27 cellular contexts compared by ENCODE assay signal in genomic region chr14:22438742-22439141, GRCh38.
DNase-seq lines count a peak whose midpoint lies in the region; TF ChIP-seq lines count a peak whose summit lies in the region.
"Had no signal": no experiment of that assay in that cellular context is flagged by ENCODE, and none has a peak within 500 bp of the region (broad histone marks: within the 10 kb centered on the region; RNA-seq: fewer than 3 reads in every experiment).

No MANE protein-coding gene starts in this region.

- no peak overlapping the region for H3K4me3 ChIP-seq in H7 (ENCODE audit: insufficient read depth, low read depth, low read length)
- H3K4me3 ChIP-seq: esophagus squamous epithelium, GM23248, heart left ventricle, right lobe of liver, thoracic aorta had no signal

- TF ChIP-seq RAD21 in Ishikawa (IDR thresholded peaks at IDR 0.05; ENCODE audit: low read depth) = no peak

- H3K36me3 ChIP-seq in H7 (replicated peaks; ENCODE audit: control insufficient read depth, insufficient read depth, low read length) = no peaks in the 10 kb centered on the region
- H3K36me3 ChIP-seq: esophagus squamous epithelium, heart left ventricle, right lobe of liver, thoracic aorta had no signal

- DNase-seq in DMS 273 (lab: John Stamatoyannopoulos, UW; ENCODE audit: unreplicated experiment) = peak; percentile 8
- no peak for DNase-seq in DMS 273 treated with DMSO at 0.1 percent for 48 hours (lab: John Stamatoyannopoulos, UW)
- peak; percentile 88 for DNase-seq in NCI-H2107 treated with DMSO at 0.1 percent for 48 hours (lab: John Stamatoyannopoulos, UW; ENCODE audit: unreplicated experiment)
- DNase-seq in NCI-H748 treated with DMSO at 0.1 percent for 48 hours (lab: John Stamatoyannopoulos, UW) = peak; percentile 67
- no peak for DNase-seq in H7
- no peak for DNase-seq in anterior cingulate cortex (lab: John Stamatoyannopoulos, UW)
- DNase-seq in AG08396 (ENCODE audit: low spot score) = no peak
- DNase-seq: activated CD4-positive, alpha-beta T cell treated with anti-CD3 and anti-CD28 coated beads for 4 hours; activated CD8-positive, alpha-beta memory T cell treated with anti-CD3 and anti-CD28 coated beads for 24 hours; activated T-cell treated with anti-CD3 and anti-CD28 coated beads for 4 hours; amniotic stem cell; Caco-2; EL; esophagus squamous epithelium; foreskin keratinocyte; GM23248; heart left ventricle; kidney; naive B cell; NCI-H1694 treated with DMSO at 0.1 percent for 48 hours; NCI-H446 treated with DMSO at 0.1 percent for 48 hours; right lobe of liver; SHP77 treated with DMSO at 0.1 percent for 48 hours; stimulated activated CD8-positive, alpha-beta memory T cell treated with anti-CD3 and anti-CD28 coated beads, Interleukin-4, amount 100 ng/mL, for 48 hours; stimulated activated naive CD8-positive, alpha-beta T cell treated with anti-CD3 and anti-CD28 coated beads, Interleukin-15, amount 100 ng/mL, for 72 hours had no signal

- H3K27me3 ChIP-seq in H7 (ENCODE audit: control insufficient read depth, insufficient read depth, low read length) = no peaks in the 10 kb centered on the region
- H3K27me3 ChIP-seq: esophagus squamous epithelium, heart left ventricle, right lobe of liver had no signal

- TF ChIP-seq EP300 in Ishikawa (IDR thresholded peaks at IDR 0.05; ENCODE audit: borderline replicate concordance) = peak; percentile 90

TF ChIP-seq in Ishikawa, 13 proteins besides CTCF, POLR2A, EP300 and RAD21:
- TF ChIP-seq REST (IDR thresholded peaks at IDR 0.05; ENCODE audit: low read depth) (no peak), USF1 (IDR thresholded peaks at IDR 0.05) (no peak), TCF12 (IDR thresholded peaks at IDR 0.05; ENCODE audit: low read depth) (peak; percentile 87), FOXM1 (IDR thresholded peaks at IDR 0.05; ENCODE audit: borderline replicate concordance, low read depth) (peak; percentile 78), EGR1 (IDR thresholded peaks at IDR 0.05) (no peak), MAX (IDR thresholded peaks at IDR 0.05) (peak; percentile 28; the same call in 1 of the 2 replicates), TEAD4 (IDR thresholded peaks at IDR 0.05) (peak; percentile 70), CREB1 (IDR thresholded peaks at IDR 0.05; ENCODE audit: low read depth) (no peak), NFIC (IDR thresholded peaks at IDR 0.05) (peak; percentile 98), TAF1 (IDR thresholded peaks at IDR 0.05; ENCODE audit: low read depth) (no peak)

Comparison
In these comparisons a context has a peak if more than half of its experiments do, and no peak if none do; other contexts are left out.
1. DNase-seq: peak in DMS 273 (single experiment), NCI-H2107 treated with DMSO at 0.1 percent for 48 hours (single experiment) and NCI-H748 treated with DMSO at 0.1 percent for 48 hours (single experiment); none in DMS 273 treated with DMSO at 0.1 percent for 48 hours (single experiment), H7 (single experiment), anterior cingulate cortex (0 of 58) and AG08396 (single experiment).